Comparison of ENCODE assay signal across 8 cellular contexts in genomic region chr11:126415669-126416420, GRCh38.
A peak's percentile ranks its signal among the peaks of the same experiment; 100 is the strongest.
DNase-seq lines count a peak whose midpoint lies in the region; ATAC-seq and TF ChIP-seq lines count a peak whose summit lies in the region.

No MANE protein-coding gene starts in this region.

- TF ChIP-seq EP300 in gastroesophageal sphincter (IDR thresholded peaks at IDR 0.05): no peak

- H3K79me2 ChIP-seq in osteoblast (ENCODE audit: insufficient read depth, low read length): no peaks in the 10 kb centered on the region

- H3K27ac ChIP-seq in VCaP (peak overlapping the region; percentile 70), gastroesophageal sphincter (peak overlapping the region; percentile 86 to 90 (median 88)), osteoblast (ENCODE audit: low read depth, low read length) (no peak overlapping the region)

- H3K9me3 ChIP-seq in gastroesophageal sphincter (no peaks in the 10 kb centered on the region), osteoblast (ENCODE audit: low read depth, low read length) (no peaks in the 10 kb centered on the region)

- H4K20me1 ChIP-seq in osteoblast (ENCODE audit: insufficient read depth, low read length): no peaks in the 10 kb centered on the region

- 0 to 56% methylated on average over 2 to 12 of the region's 19 CpGs for WGBS in gastroesophageal sphincter (ENCODE audit: low coverage in 1 of 2), 2 donors

- peak overlapping the region in 1 of 2 donors; percentile 55 for H3K4me3 ChIP-seq in gastroesophageal sphincter
- H3K4me3 ChIP-seq in osteoblast (ENCODE audit: insufficient read depth, low read length): peak overlapping the region; percentile 65

- DNase-seq in Ammon's horn (ENCODE audit: low spot score) (peak; percentile 78), osteoblast (ENCODE audit: insufficient read length, low spot score, missing footprints) (peak; percentile 66), NCI-H146 (lab: John Stamatoyannopoulos, UW) (no peak)
- DNase-seq in activated effector memory CD4-positive, alpha-beta T cell treated with Interleukin-2 at 50 U/mL for 16 hours: no peak

- no peak for TF ChIP-seq CTCF in VCaP (conservative IDR thresholded peaks at IDR 0.05)
- TF ChIP-seq CTCF in gastroesophageal sphincter (IDR thresholded peaks at IDR 0.05): no peak
- TF ChIP-seq CTCF in osteoblast (IDR thresholded peaks at IDR 0.05; ENCODE audit: extremely low read depth, low read depth, low read length): no peak

- H2AFZ ChIP-seq in osteoblast (ENCODE audit: low read length): peak overlapping the region; percentile 53

- no peak for TF ChIP-seq POLR2A in gastroesophageal sphincter (IDR thresholded peaks at IDR 0.05)

- H3K36me3 ChIP-seq in gastroesophageal sphincter (peaks cover 0 to 27% of the 10 kb centered on the region in 2 donors), osteoblast (ENCODE audit: insufficient read depth, low read length) (peaks cover 10% of the 10 kb centered on the region)

- H3K4me1 ChIP-seq in gastroesophageal sphincter (peaks cover 12 to 68% (median 26%) of the 10 kb centered on the region in 3 donors), osteoblast (ENCODE audit: insufficient read depth, low read length) (peaks cover 11% of the 10 kb centered on the region)

- H3K27me3 ChIP-seq in gastroesophageal sphincter (no peaks in the 10 kb centered on the region), osteoblast (ENCODE audit: insufficient read depth, low read length) (no peaks in the 10 kb centered on the region)

- peak overlapping the region; percentile 63 for H3K4me2 ChIP-seq in osteoblast (ENCODE audit: insufficient read depth, low read length)

- ATAC-seq in gastroesophageal sphincter: peak; percentile 66
- ATAC-seq in esophagus mucosa: no peak
- ATAC-seq in GM19324 (IDR thresholded peaks at IDR 0.05; ENCODE audit: low FRiP score, unreplicated experiment): no peak

Comparison
In these comparisons a context has a peak if more than half of its experiments do, and no peak if none do; other contexts are left out.
1. DNase-seq: peak in Ammon's horn (single experiment) and osteoblast (single experiment); none in activated effector memory CD4-positive, alpha-beta T cell treated with Interleukin-2 at 50 U/mL for 16 hours (single experiment) and NCI-H146 (single experiment).